Comparison of ENCODE assay signal across 24 cellular contexts in genomic region chr1:238582816-238583215, GRCh38.
"Had no signal": no experiment of that assay in that cellular context is flagged by ENCODE, and none has a peak within 500 bp of the region (broad histone marks: within the 10 kb centered on the region; RNA-seq: fewer than 3 reads in every experiment).

No MANE protein-coding gene starts in this region.

- H3K9me3 ChIP-seq: esophagus squamous epithelium, prostate gland, sigmoid colon, thyroid gland, vagina had no signal

- H3K4me3 ChIP-seq: dorsolateral prefrontal cortex, esophagus squamous epithelium, left lung, neural progenitor cell, prostate gland, sigmoid colon, stomach, thyroid gland, vagina had no signal

- H3K9ac ChIP-seq: neural progenitor cell had no signal

- H3K36me3 Mint-ChIP-seq: naive thymus-derived CD4-positive, alpha-beta T cell; neural progenitor cell; stimulated activated effector memory CD8-positive, alpha-beta T cell treated with anti-CD3 and anti-CD28 coated beads, Interleukin-12 subunit alpha, Interleukin-12 subunit beta, amount 100 ng/mL, for 72 hours had no signal

- H3K4me1 Mint-ChIP-seq: naive thymus-derived CD4-positive, alpha-beta T cell; nephron; stimulated activated effector memory CD8-positive, alpha-beta T cell treated with anti-CD3 and anti-CD28 coated beads, Interleukin-12 subunit alpha, Interleukin-12 subunit beta, amount 100 ng/mL, for 72 hours had no signal

- H2AFZ ChIP-seq: neural progenitor cell had no signal

- H3K27me3 Mint-ChIP-seq: naive thymus-derived CD4-positive, alpha-beta T cell had no signal

- H3K36me3 ChIP-seq: esophagus squamous epithelium, left lung, neural progenitor cell, prostate gland, sigmoid colon, stomach, thyroid gland, vagina had no signal

- H3K27me3 ChIP-seq: esophagus squamous epithelium, left lung, neural progenitor cell, sigmoid colon, stomach, thyroid gland, vagina had no signal

- H3K27ac ChIP-seq: dorsolateral prefrontal cortex, epithelial cell of prostate, esophagus squamous epithelium, left lung, neural progenitor cell, prostate gland, sigmoid colon, stomach, thyroid gland, vagina had no signal

- DNase-seq: dorsolateral prefrontal cortex; effector CD4-positive, alpha-beta T cell; esophagus squamous epithelium; head of caudate nucleus; kidney; left cardiac atrium; left lung; mesendoderm; midbrain; naive thymus-derived CD4-positive, alpha-beta T cell; right cardiac atrium; sigmoid colon; stimulated activated CD4-positive, alpha-beta T cell treated with anti-CD3 and anti-CD28 coated beads, Interleukin-2, amount 100 ng/mL, for 24 hours; stimulated activated CD4-positive, alpha-beta T cell treated with anti-CD3 and anti-CD28 coated beads, Interleukin-4, amount 100 ng/mL, for 24 hours; stimulated activated naive CD4-positive, alpha-beta T cell treated with Interleukin-2 at 50 U/mL for 16 hours; stomach; thyroid gland; trophoblast cell had no signal

- H3K4me1 ChIP-seq: esophagus squamous epithelium, left lung, neural progenitor cell, prostate gland, sigmoid colon, stomach, thyroid gland, vagina had no signal

- H3K9me3 Mint-ChIP-seq: nephron, neural progenitor cell had no signal

- H3K4me2 ChIP-seq: neural progenitor cell had no signal

- H3K4me3 Mint-ChIP-seq: naive thymus-derived CD4-positive, alpha-beta T cell; nephron; neural progenitor cell; stimulated activated effector memory CD8-positive, alpha-beta T cell treated with anti-CD3 and anti-CD28 coated beads, Interleukin-12 subunit alpha, Interleukin-12 subunit beta, amount 100 ng/mL, for 72 hours had no signal

- H3K27ac Mint-ChIP-seq: naive thymus-derived CD4-positive, alpha-beta T cell; nephron; neural progenitor cell; stimulated activated effector memory CD8-positive, alpha-beta T cell treated with anti-CD3 and anti-CD28 coated beads, Interleukin-12 subunit alpha, Interleukin-12 subunit beta, amount 100 ng/mL, for 72 hours had no signal
